In the genomic region with DNA sequence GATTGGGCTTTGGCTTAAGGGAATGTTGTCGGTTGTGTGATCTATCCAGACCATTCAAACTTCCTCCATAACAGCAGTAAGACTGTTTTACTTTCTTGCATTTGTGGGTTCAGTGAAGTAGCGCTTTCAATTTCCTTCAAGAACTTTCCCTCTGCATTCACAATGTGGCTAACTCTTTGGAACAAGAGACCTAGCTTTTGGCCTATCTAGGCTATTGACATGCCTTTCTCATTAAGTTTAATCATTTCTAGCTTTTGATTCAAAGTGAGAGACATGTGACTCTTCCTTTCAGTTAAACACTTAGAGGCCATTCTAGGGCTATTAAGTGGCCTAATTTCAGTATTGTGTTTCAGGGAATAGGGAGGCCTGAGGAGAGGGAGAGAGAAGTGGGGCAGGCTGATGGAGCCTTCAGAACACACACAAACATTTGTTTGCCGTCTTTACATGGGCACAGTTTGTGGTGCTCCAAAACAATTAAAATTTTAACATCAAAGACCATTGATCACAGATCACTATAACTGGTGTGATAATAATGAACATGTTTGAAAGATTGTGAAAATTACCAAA, we compare ENCODE assay signal across 13 cellular contexts. TPM values are rescaled to one million over a fixed set of nuclear protein-coding genes. Genes with fewer than 3 reads are reported as not detected.
A peak's percentile ranks its signal among the peaks of the same experiment; 100 is the strongest.
DNase-seq lines count a peak whose midpoint lies in the region; ATAC-seq and TF ChIP-seq lines count a peak whose summit lies in the region.
"Had no signal": no experiment of that assay in that cellular context is flagged by ENCODE, and none has a peak within 500 bp of the region (broad histone marks: within the 10 kb centered on the region; RNA-seq: fewer than 3 reads in every experiment).

No MANE protein-coding gene starts in this region.

- H3K9me3 Mint-ChIP-seq in osteocyte (ENCODE audit: unreplicated experiment), result no peaks in the 10 kb centered on the region

- H3K9me3 ChIP-seq in lung (ENCODE audit: control insufficient read depth in 2 of 2, insufficient read depth in 1 of 2, low read length in 1 of 2), result peaks cover 0 to 2% of the 10 kb centered on the region in 2 donors
- H3K9me3 ChIP-seq: MG63 had no signal

- H3K27ac Mint-ChIP-seq in osteocyte (ENCODE audit: unreplicated experiment), result no peak overlapping the region

- H3K36me3 Mint-ChIP-seq in osteocyte (ENCODE audit: unreplicated experiment), result peaks cover 34% of the 10 kb centered on the region

- WGBS in lung, 2 donors, result 68 to 87% methylated on average over 3 of the region's 3 CpGs

- no peak overlapping the region for H3K27ac ChIP-seq in lung (ENCODE audit: low read depth in 1 of 2, low read length in 1 of 2)
- H3K27ac ChIP-seq: parathyroid adenoma, VCaP had no signal

- H3K4me3 ChIP-seq in lung, result no peak overlapping the region
- H3K4me3 ChIP-seq: MG63 had no signal

- H3K36me3 ChIP-seq in lung (ENCODE audit: control insufficient read depth in 2 of 2, insufficient read depth in 2 of 2, low read length in 2 of 2), result peaks cover 7 to 35% of the 10 kb centered on the region in 2 donors

- peaks cover 9% of the 10 kb centered on the region for H3K4me1 Mint-ChIP-seq in osteocyte (ENCODE audit: unreplicated experiment)

- H3K4me3 Mint-ChIP-seq in osteocyte (ENCODE audit: unreplicated experiment), result no peak overlapping the region

- no peak for DNase-seq in activated CD4-positive, CD25-positive, alpha-beta regulatory T cell (lab: John Stamatoyannopoulos, UW)
- no peak for DNase-seq in lung (ENCODE audit: low spot score)
- no peak for DNase-seq in NCI-H187 (lab: John Stamatoyannopoulos, UW)
- DNase-seq in osteocyte (ENCODE audit: extremely low spot score, unreplicated experiment), result no peak
- DNase-seq in putamen (ENCODE audit: low spot score), result no peak
- DNase-seq: aorta, MG63 had no signal

- ATAC-seq in activated CD4-positive, CD25-positive, alpha-beta regulatory T cell treated with anti-CD3 and anti-CD28 coated beads, Interleukin-2, amount 50 U/mL, for 24 hours, result peak; percentile 18 to 31
- ATAC-seq in GM21515 (IDR thresholded peaks at IDR 0.05; ENCODE audit: unreplicated experiment) (peak; percentile 38), HG03354 (IDR thresholded peaks at IDR 0.05; ENCODE audit: poor library complexity, severe bottlenecking, unreplicated experiment) (peak; percentile 46), lung (ENCODE audit: insufficient read depth, low FRiP score) (peak; percentile 17)
- ATAC-seq: HCT116 had no signal

- no peaks in the 10 kb centered on the region for H3K27me3 Mint-ChIP-seq in osteocyte (ENCODE audit: unreplicated experiment)

- H3K27me3 ChIP-seq in lung (ENCODE audit: control insufficient read depth, insufficient read depth), result no peaks in the 10 kb centered on the region
- H3K27me3 ChIP-seq: MG63 had no signal

- peaks cover under 1 to 1% of the 10 kb centered on the region in 2 donors for H3K4me1 ChIP-seq in lung (ENCODE audit: control insufficient read depth in 2 of 2, insufficient read depth in 2 of 2, low read length in 2 of 2)
- H3K4me1 ChIP-seq: parathyroid adenoma had no signal

- TF ChIP-seq CTCF in lung (IDR thresholded peaks at IDR 0.05; ENCODE audit: control extremely low read depth, extremely low read depth) (no peak), osteocyte (IDR thresholded peaks at IDR 0.05) (no peak)

RNA-seq across cellular contexts. Expression of a gene that starts 34.1 kb away (rescaled TPM):
- total RNA-seq in lung, result 100 to 1,000 TPM; 114 to 143 TPM
- 100 to 1,000 TPM in 1 of 2 donors, 10 to 100 TPM in 1; 83.7 to 140 TPM for polyA plus RNA-seq in lung
- 136 and 142 TPM in 2 replicates for total RNA-seq in osteocyte

RNA-seq across cellular contexts. Expression of a gene that starts 59.0 kb away (rescaled TPM):
- total RNA-seq in lung (10 to 100 TPM; 35.7 to 38.4 TPM), osteocyte (25.3 and 28.7 TPM in 2 replicates)
- 10 to 100 TPM; 19.1 to 19.5 TPM for polyA plus RNA-seq in lung
